ENCODE assay signal across 2 cellular contexts in genomic region chr1:154609398-154610380, GRCh38.
TF ChIP-seq lines count a peak whose summit lies in the region.

No MANE protein-coding gene starts in this region.

TF ChIP-seq in A549, 52 proteins besides CTCF, POLR2A, EP300 and RAD21:
- TF ChIP-seq FOXS1 (CRISPR knock-in tag; IDR thresholded peaks at IDR 0.05) (no peak), NPAS2 (CRISPR knock-in tag; IDR thresholded peaks at IDR 0.05; ENCODE audit: borderline replicate concordance) (no peak)

TF ChIP-seq in H1, 55 proteins besides CTCF, POLR2A, EP300 and RAD21:
- no peak for TF ChIP-seq JUN (IDR thresholded peaks at IDR 0.05; ENCODE audit: low read depth, low read length)
- TF ChIP-seq SRF (IDR thresholded peaks at IDR 0.05; ENCODE audit: low read depth, low read length) = 0 out of 2 replicates have a peak, but pooled peaks have one; percentile 23
- TF ChIP-seq CBX8 (IDR thresholded peaks at IDR 0.05; ENCODE audit: borderline replicate concordance, low read depth, low read length) = no peak
- TF ChIP-seq HDAC2 (IDR thresholded peaks at IDR 0.05; ENCODE audit: borderline replicate concordance in 1 of 2, low read depth in 2 of 2, low read length in 2 of 2) = peak; percentile 39 to 94; a peak in 3 of 4 replicates
- no peak for TF ChIP-seq RNF2 (IDR thresholded peaks at IDR 0.05; ENCODE audit: borderline replicate concordance, low read depth, low read length, missing control alignments, poor library complexity, severe bottlenecking)
- peak; percentile 23 to 63; a peak in 1 of 4 replicates for TF ChIP-seq SIN3A (conservative IDR thresholded peaks at IDR 0.05 in 1 of 2, IDR thresholded peaks at IDR 0.05 in 1 of 2; ENCODE audit: low read depth in 1 of 2, low read length in 2 of 2)
- TF ChIP-seq KDM1A (IDR thresholded peaks at IDR 0.05; ENCODE audit: borderline replicate concordance, low read length) = peak; percentile 66; the same call in 1 of the 2 replicates
- peak; percentile 39; the same call in 1 of the 2 replicates for TF ChIP-seq JUND (IDR thresholded peaks at IDR 0.05; ENCODE audit: low read length)
- no peak for TF ChIP-seq HDAC6 (IDR thresholded peaks at IDR 0.05; ENCODE audit: low read depth, low read length)
- TF ChIP-seq SP2 (IDR thresholded peaks at IDR 0.05; ENCODE audit: low read length) = no peak
- peak; percentile 43; the same call in 1 of the 2 replicates for TF ChIP-seq SP1 (IDR thresholded peaks at IDR 0.05; ENCODE audit: low read depth, low read length)
- no peak for TF ChIP-seq CBX5 (IDR thresholded peaks at IDR 0.05; ENCODE audit: low read depth, low read length)
- 0 out of 2 replicates have a peak, but pooled peaks have one; percentile 22 for TF ChIP-seq BACH1 (IDR thresholded peaks at IDR 0.05; ENCODE audit: low read length)
- TF ChIP-seq KDM4A (IDR thresholded peaks at IDR 0.05; ENCODE audit: low read depth, low read length, severe bottlenecking) = no peak
- TF ChIP-seq TEAD4 (IDR thresholded peaks at IDR 0.05; ENCODE audit: low read depth, low read length) = peak; percentile 22; the same call in 1 of the 2 replicates
- 0 out of 2 replicates have a peak, but pooled peaks have one; percentile 58 for TF ChIP-seq TAF1 (IDR thresholded peaks at IDR 0.05; ENCODE audit: low read depth, low read length)
- no peak for TF ChIP-seq E2F6 (IDR thresholded peaks at IDR 0.05)
- peak; percentile 72 for TF ChIP-seq ASH2L (IDR thresholded peaks at IDR 0.05; ENCODE audit: low read length)
